Comparison of ENCODE assay signal across 10 cellular contexts in the genomic region with DNA sequence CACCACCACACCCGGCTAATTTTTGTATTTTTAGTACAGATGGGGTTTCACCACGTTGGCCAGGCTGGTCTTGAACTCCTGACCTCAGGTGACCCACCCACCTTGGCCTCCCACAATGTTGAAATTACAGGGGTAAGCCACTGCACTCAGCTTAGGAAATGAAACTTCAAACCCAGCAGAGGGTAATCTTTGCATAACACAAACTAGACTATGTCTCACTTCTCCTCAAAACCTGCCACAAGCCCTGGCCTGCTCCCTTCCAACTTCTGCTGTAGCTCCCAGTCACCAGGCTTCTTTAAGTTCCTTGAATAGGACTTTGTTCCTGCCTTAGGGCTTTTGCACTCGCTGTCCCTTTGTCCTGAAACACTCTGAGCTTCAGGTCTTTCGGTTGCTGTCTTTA. TPM values are rescaled to one million over a fixed set of nuclear protein-coding genes. Genes with fewer than 3 reads are reported as not detected.
DNase-seq lines count a peak whose midpoint lies in the region; ATAC-seq and TF ChIP-seq lines count a peak whose summit lies in the region.
"Had no signal": no experiment of that assay in that cellular context is flagged by ENCODE, and none has a peak within 500 bp of the region (broad histone marks: within the 10 kb centered on the region; RNA-seq: fewer than 3 reads in every experiment).

No MANE protein-coding gene starts in this region.

- H3K4me2 ChIP-seq in smooth muscle cell: no peak overlapping the region

- WGBS in smooth muscle cell (ENCODE audit: low lambda C conversion rate): 80% methylated on average over 4 of the region's 4 CpGs

- CTCF ChIA-PET in CD8-positive, alpha-beta T cell (lab: Charles Lee): interaction anchor here (0.8 to 1.3 kb wide), 2 partner anchors 125 to 130 kb away, joined by 3 to 4 read pairs; no protein-coding TSS in a partner anchor

- H3K36me3 Mint-ChIP-seq in CD8-positive, alpha-beta T cell: no peaks in the 10 kb centered on the region

- H3K4me1 ChIP-seq in RWPE2 (ENCODE audit: insufficient read depth, poor library complexity, severe bottlenecking) (peaks cover 62% of the 10 kb centered on the region), smooth muscle cell (ENCODE audit: low read depth) (peaks cover 2% of the 10 kb centered on the region)
- no peaks in the 10 kb centered on the region for H3K4me1 ChIP-seq in CD8-positive, alpha-beta T cell (ENCODE audit: insufficient read depth, low read length)

- no peaks in the 10 kb centered on the region for H3K9me3 Mint-ChIP-seq in CD8-positive, alpha-beta T cell

- DNase-seq in RWPE2 (ENCODE audit: low spot score) (no peak), smooth muscle cell (lab: John Stamatoyannopoulos, UW; ENCODE audit: unreplicated experiment) (no peak), NCI-H146 treated with DMSO at 0.1 percent for 48 hours (lab: John Stamatoyannopoulos, UW; ENCODE audit: unreplicated experiment) (no peak), NCI-H446 (lab: John Stamatoyannopoulos, UW) (no peak)
- DNase-seq in CD8-positive, alpha-beta T cell: no peak
- DNase-seq: central memory CD4-positive, alpha-beta T cell; NCI-H1930 had no signal

- H3F3A ChIP-seq in smooth muscle cell (ENCODE audit: low read depth): peaks cover 23% of the 10 kb centered on the region

- TF ChIP-seq CTCF in RWPE2 (IDR thresholded peaks at IDR 0.05; ENCODE audit: poor library complexity, severe bottlenecking): no peak
- no peak for TF ChIP-seq CTCF in smooth muscle cell (IDR thresholded peaks at IDR 0.05; ENCODE audit: borderline replicate concordance, insufficient read depth, poor library complexity, severe bottlenecking)
- TF ChIP-seq CTCF in CD8-positive, alpha-beta T cell (IDR thresholded peaks at IDR 0.05): no peak

- POLR2A ChIA-PET in CD8-positive, alpha-beta T cell (lab: Charles Lee): no interaction called here

- peak; percentile 57 for ATAC-seq in GM19328 (IDR thresholded peaks at IDR 0.05; ENCODE audit: unreplicated experiment)
- ATAC-seq in HG03039 (IDR thresholded peaks at IDR 0.05; ENCODE audit: unreplicated experiment): peak; percentile 60
- no peak for ATAC-seq in RWPE2 (ENCODE audit: low read depth)
- ATAC-seq in CD8-positive, alpha-beta T cell: no peak
- no peak for ATAC-seq in SK-N-SH treated with all-trans-retinoic acid at 6 μM for 48 hours

- H3K9ac ChIP-seq in smooth muscle cell (ENCODE audit: low read depth): no peak overlapping the region

- intact Hi-C loops in CD8-positive, alpha-beta T cell (cut with DNase I, micrococcal nuclease): no loop called here

- H3K27me3 ChIP-seq in RWPE2 (ENCODE audit: insufficient read depth, poor library complexity, severe bottlenecking): no peaks in the 10 kb centered on the region
- no peaks in the 10 kb centered on the region for H3K27me3 ChIP-seq in smooth muscle cell (ENCODE audit: low read depth)
- H3K27me3 ChIP-seq in CD8-positive, alpha-beta T cell (ENCODE audit: insufficient read depth, low read length): no peaks in the 10 kb centered on the region

- no peak overlapping the region for H3K27ac Mint-ChIP-seq in CD8-positive, alpha-beta T cell

- no peak overlapping the region for H3K4me3 Mint-ChIP-seq in CD8-positive, alpha-beta T cell

- no peaks in the 10 kb centered on the region for H3K79me2 ChIP-seq in smooth muscle cell (ENCODE audit: low read depth)

- peaks cover 2% of the 10 kb centered on the region for H3K27me3 Mint-ChIP-seq in CD8-positive, alpha-beta T cell (ENCODE audit: low read depth)

- no peaks in the 10 kb centered on the region for H4K20me1 ChIP-seq in smooth muscle cell (ENCODE audit: low read depth)

- peaks cover 3% of the 10 kb centered on the region for H3K4me1 Mint-ChIP-seq in CD8-positive, alpha-beta T cell (ENCODE audit: low read depth)

- no peak overlapping the region for H2AFZ ChIP-seq in smooth muscle cell (ENCODE audit: low read depth)

- H3K4me3 ChIP-seq in RWPE2 (ENCODE audit: severe bottlenecking) (no peak overlapping the region), smooth muscle cell (no peak overlapping the region)
- no peak overlapping the region for H3K4me3 ChIP-seq in CD8-positive, alpha-beta T cell (ENCODE audit: low read depth, low read length)

- H3K9me3 ChIP-seq in RWPE2 (ENCODE audit: severe bottlenecking) (no peaks in the 10 kb centered on the region), smooth muscle cell (replicated peaks; ENCODE audit: low read depth) (no peaks in the 10 kb centered on the region)
- H3K9me3 ChIP-seq in CD8-positive, alpha-beta T cell (ENCODE audit: low read length): no peaks in the 10 kb centered on the region

- peak overlapping the region; percentile 97 for H3K27ac ChIP-seq in RWPE2 (ENCODE audit: poor library complexity, severe bottlenecking)
- peak overlapping the region; percentile 19 for H3K27ac ChIP-seq in smooth muscle cell (ENCODE audit: low read depth)
- no peak overlapping the region for H3K27ac ChIP-seq in CD8-positive, alpha-beta T cell (ENCODE audit: low read depth, low read length)

- H3K36me3 ChIP-seq in RWPE2 (ENCODE audit: low read depth) (no peaks in the 10 kb centered on the region), smooth muscle cell (ENCODE audit: low read depth) (no peaks in the 10 kb centered on the region)
- H3K36me3 ChIP-seq in CD8-positive, alpha-beta T cell (ENCODE audit: insufficient read depth, low read length): no peaks in the 10 kb centered on the region

TF ChIP-seq in SK-N-SH treated with all-trans-retinoic acid at 6 μM for 48 hours, 23 proteins besides CTCF, POLR2A, EP300 and RAD21:
- TF ChIP-seq ISL1 (CRISPR knock-in tag; IDR thresholded peaks at IDR 0.05) (no peak), RARB (CRISPR knock-in tag; IDR thresholded peaks at IDR 0.05) (no peak), ZNF565 (CRISPR knock-in tag; conservative IDR thresholded peaks at IDR 0.05; ENCODE audit: low read depth) (no peak), TOX (CRISPR knock-in tag; IDR thresholded peaks at IDR 0.05; ENCODE audit: borderline replicate concordance) (no peak), ZFP30 (CRISPR knock-in tag; IDR thresholded peaks at IDR 0.05) (no peak), TCF4 (CRISPR knock-in tag; IDR thresholded peaks at IDR 0.05; ENCODE audit: borderline replicate concordance) (no peak), ARNTL (CRISPR knock-in tag; IDR thresholded peaks at IDR 0.05; ENCODE audit: borderline replicate concordance, low read depth) (no peak), ZC3H10 (CRISPR knock-in tag; IDR thresholded peaks at IDR 0.05) (no peak), SNAI2 (CRISPR knock-in tag; IDR thresholded peaks at IDR 0.05) (no peak)
- TF ChIP-seq, protein P1, sequence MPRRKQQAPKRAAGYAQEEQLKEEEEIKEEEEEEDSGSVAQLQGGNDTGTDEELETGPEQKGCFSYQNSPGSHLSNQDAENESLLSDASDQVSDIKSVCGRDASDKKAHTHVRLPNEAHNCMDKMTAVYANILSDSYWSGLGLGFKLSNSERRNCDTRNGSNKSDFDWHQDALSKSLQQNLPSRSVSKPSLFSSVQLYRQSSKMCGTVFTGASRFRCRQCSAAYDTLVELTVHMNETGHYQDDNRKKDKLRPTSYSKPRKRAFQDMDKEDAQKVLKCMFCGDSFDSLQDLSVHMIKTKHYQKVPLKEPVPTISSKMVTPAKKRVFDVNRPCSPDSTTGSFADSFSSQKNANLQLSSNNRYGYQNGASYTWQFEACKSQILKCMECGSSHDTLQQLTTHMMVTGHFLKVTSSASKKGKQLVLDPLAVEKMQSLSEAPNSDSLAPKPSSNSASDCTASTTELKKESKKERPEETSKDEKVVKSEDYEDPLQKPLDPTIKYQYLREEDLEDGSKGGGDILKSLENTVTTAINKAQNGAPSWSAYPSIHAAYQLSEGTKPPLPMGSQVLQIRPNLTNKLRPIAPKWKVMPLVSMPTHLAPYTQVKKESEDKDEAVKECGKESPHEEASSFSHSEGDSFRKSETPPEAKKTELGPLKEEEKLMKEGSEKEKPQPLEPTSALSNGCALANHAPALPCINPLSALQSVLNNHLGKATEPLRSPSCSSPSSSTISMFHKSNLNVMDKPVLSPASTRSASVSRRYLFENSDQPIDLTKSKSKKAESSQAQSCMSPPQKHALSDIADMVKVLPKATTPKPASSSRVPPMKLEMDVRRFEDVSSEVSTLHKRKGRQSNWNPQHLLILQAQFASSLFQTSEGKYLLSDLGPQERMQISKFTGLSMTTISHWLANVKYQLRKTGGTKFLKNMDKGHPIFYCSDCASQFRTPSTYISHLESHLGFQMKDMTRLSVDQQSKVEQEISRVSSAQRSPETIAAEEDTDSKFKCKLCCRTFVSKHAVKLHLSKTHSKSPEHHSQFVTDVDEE (CRISPR knock-in tag; IDR thresholded peaks at IDR 0.05): no peak
- TF ChIP-seq, protein P2, sequence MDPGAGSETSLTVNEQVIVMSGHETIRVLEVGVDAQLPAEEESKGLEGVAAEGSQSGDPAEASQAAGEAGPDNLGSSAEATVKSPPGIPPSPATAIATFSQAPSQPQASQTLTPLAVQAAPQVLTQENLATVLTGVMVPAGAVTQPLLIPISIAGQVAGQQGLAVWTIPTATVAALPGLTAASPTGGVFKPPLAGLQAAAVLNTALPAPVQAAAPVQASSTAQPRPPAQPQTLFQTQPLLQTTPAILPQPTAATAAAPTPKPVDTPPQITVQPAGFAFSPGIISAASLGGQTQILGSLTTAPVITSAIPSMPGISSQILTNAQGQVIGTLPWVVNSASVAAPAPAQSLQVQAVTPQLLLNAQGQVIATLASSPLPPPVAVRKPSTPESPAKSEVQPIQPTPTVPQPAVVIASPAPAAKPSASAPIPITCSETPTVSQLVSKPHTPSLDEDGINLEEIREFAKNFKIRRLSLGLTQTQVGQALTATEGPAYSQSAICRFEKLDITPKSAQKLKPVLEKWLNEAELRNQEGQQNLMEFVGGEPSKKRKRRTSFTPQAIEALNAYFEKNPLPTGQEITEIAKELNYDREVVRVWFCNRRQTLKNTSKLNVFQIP (CRISPR knock-in tag; IDR thresholded peaks at IDR 0.05; ENCODE audit: borderline replicate concordance, low read depth): no peak

RNA-seq across cellular contexts. Expression of a gene that starts 39.2 kb away (rescaled TPM):
- 26.5 and 29.6 TPM in 2 replicates for total RNA-seq in smooth muscle cell
- 51.4 and 57.1 TPM in 2 replicates for polyA plus RNA-seq in smooth muscle cell
- total RNA-seq in CD8-positive, alpha-beta T cell: 10 to 100 TPM in 1 of 2 experiments, 1 to 10 TPM in 1; 7.5 to 12.3 TPM

RNA-seq across cellular contexts. Expression of a gene that starts 59.7 kb away (rescaled TPM):
- total RNA-seq in smooth muscle cell: 67.9 and 82.9 TPM in 2 replicates
- polyA plus RNA-seq in smooth muscle cell: 265 and 278 TPM in 2 replicates
- total RNA-seq in CD8-positive, alpha-beta T cell: 10 to 100 TPM; 41.5 to 42.2 TPM

Comparison
In these comparisons a context has a peak if more than half of its experiments do, and no peak if none do; other contexts are left out.
1. ATAC-seq: peak in GM19328 (single experiment) and HG03039 (single experiment); none in RWPE2 (single experiment), CD8-positive, alpha-beta T cell (single experiment) and SK-N-SH treated with all-trans-retinoic acid at 6 μM for 48 hours (single experiment).